8 cellular contexts compared by ENCODE assay signal in genomic region chr10:121886997-121887622, GRCh38. TPM values are rescaled to one million over a fixed set of nuclear protein-coding genes. Genes with fewer than 3 reads are reported as not detected.
DNase-seq lines count a peak whose midpoint lies in the region; ATAC-seq and TF ChIP-seq lines count a peak whose summit lies in the region.

No MANE protein-coding gene starts in this region.

- no peak overlapping the region for H2BK120ac ChIP-seq in neuronal stem cell (ENCODE audit: low read depth, low read length)

- no peak overlapping the region for H2AFZ ChIP-seq in neuronal stem cell (ENCODE audit: low read length)

- H3K4me3 Mint-ChIP-seq in activated T-cell treated with anti-CD3 and anti-CD28 coated beads, Interleukin-2, amount 50 U/mL, for 24 hours, result no peak overlapping the region

- H3K4ac ChIP-seq in neuronal stem cell (ENCODE audit: low read length), result no peak overlapping the region

- no peaks in the 10 kb centered on the region for H3K79me1 ChIP-seq in neuronal stem cell (ENCODE audit: low read depth, low read length)

- H3K27ac Mint-ChIP-seq in activated T-cell treated with anti-CD3 and anti-CD28 coated beads, Interleukin-2, amount 50 U/mL, for 24 hours, result no peak overlapping the region

- H2BK12ac ChIP-seq in neuronal stem cell (ENCODE audit: low read length), result no peak overlapping the region

- H3K4me2 ChIP-seq in neuronal stem cell (ENCODE audit: insufficient read depth, low read length, poor library complexity, severe bottlenecking), result no peak overlapping the region

- no peak overlapping the region for H3K23ac ChIP-seq in neuronal stem cell (ENCODE audit: low read depth, low read length, poor library complexity)

- H3K36me3 Mint-ChIP-seq in activated T-cell treated with anti-CD3 and anti-CD28 coated beads, Interleukin-2, amount 50 U/mL, for 24 hours (ENCODE audit: low read depth), result peaks cover 57% of the 10 kb centered on the region

- no peak overlapping the region for H3K14ac ChIP-seq in neuronal stem cell (ENCODE audit: low read length)

- no peak overlapping the region for H4K8ac ChIP-seq in neuronal stem cell (ENCODE audit: low read depth, low read length)

- H3K27ac ChIP-seq in neuronal stem cell (replicated peaks; ENCODE audit: low read length) (no peak overlapping the region), upper lobe of right lung (no peak overlapping the region)

- H2AK5ac ChIP-seq in neuronal stem cell (ENCODE audit: low read depth, low read length), result no peak overlapping the region

- H3K27me3 Mint-ChIP-seq in activated T-cell treated with anti-CD3 and anti-CD28 coated beads, Interleukin-2, amount 50 U/mL, for 24 hours, result no peaks in the 10 kb centered on the region

- no peak overlapping the region for H2BK15ac ChIP-seq in neuronal stem cell (ENCODE audit: low read length)

- H3K9me3 ChIP-seq in NT2/D1 (ENCODE audit: insufficient read depth, low read length) (no peaks in the 10 kb centered on the region), neuronal stem cell (replicated peaks in 1 of 2; ENCODE audit: control insufficient read depth in 2 of 2, insufficient read depth in 1 of 2, low read depth in 1 of 2, low read length in 2 of 2) (no peaks in the 10 kb centered on the region), upper lobe of right lung (no peaks in the 10 kb centered on the region)

- H3K36me3 ChIP-seq in NT2/D1 (ENCODE audit: insufficient read depth, insufficient read length, low read length) (peaks cover 13% of the 10 kb centered on the region), neuronal stem cell (replicated peaks in 1 of 2; ENCODE audit: control insufficient read depth in 2 of 2, insufficient read depth in 2 of 2, low read length in 2 of 2) (peaks cover 0 to 47% of the 10 kb centered on the region in 2 donors), upper lobe of right lung (peaks cover 37% of the 10 kb centered on the region)

- no peak overlapping the region for H3K18ac ChIP-seq in neuronal stem cell (ENCODE audit: low read length)

- H3K4me3 ChIP-seq in NT2/D1 (ENCODE audit: insufficient read length, low read depth) (no peak overlapping the region), neuronal stem cell (ENCODE audit: low read length in 2 of 2) (no peak overlapping the region), upper lobe of right lung (no peak overlapping the region)

- H4K91ac ChIP-seq in neuronal stem cell (ENCODE audit: low read depth, low read length, poor library complexity), result no peak overlapping the region

- H2BK5ac ChIP-seq in neuronal stem cell (ENCODE audit: low read length), result no peak overlapping the region

- H3K4me1 Mint-ChIP-seq in activated T-cell treated with anti-CD3 and anti-CD28 coated beads, Interleukin-2, amount 50 U/mL, for 24 hours (ENCODE audit: low read depth), result no peaks in the 10 kb centered on the region

- DNase-seq in GM03348 (ENCODE audit: low spot score), result peak; percentile 80
- peak; percentile 47 for DNase-seq in NT2/D1 (ENCODE audit: low read depth, low spot score)
- peak; percentile 59 for DNase-seq in activated T-cell treated with anti-CD3 and anti-CD28 coated beads, Interleukin-2, amount 50 U/mL, for 24 hours
- DNase-seq in fibroblast of peridontal ligament (ENCODE audit: extremely low read depth), result peak; percentile 71
- peak; percentile 45 for DNase-seq in neuronal stem cell (ENCODE audit: low spot score)
- no peak for DNase-seq in upper lobe of right lung

- H3K9ac ChIP-seq in NT2/D1 (ENCODE audit: insufficient read length, low read depth) (no peak overlapping the region), neuronal stem cell (ENCODE audit: low read depth, low read length, poor library complexity) (no peak overlapping the region)

- peak; percentile 53 for TF ChIP-seq CTCF in upper lobe of right lung (IDR thresholded peaks at IDR 0.05)

- no peaks in the 10 kb centered on the region for H3K4me1 ChIP-seq in NT2/D1 (ENCODE audit: insufficient read depth, insufficient read length)
- peaks cover 0 to 3% of the 10 kb centered on the region in 2 donors for H3K4me1 ChIP-seq in neuronal stem cell (ENCODE audit: control insufficient read depth in 2 of 2, insufficient read depth in 1 of 2, low read depth in 1 of 2, low read length in 2 of 2)
- H3K4me1 ChIP-seq in upper lobe of right lung, result no peaks in the 10 kb centered on the region

- WGBS in neuronal stem cell (ENCODE audit: extremely low coverage in 2 of 2, insufficient read length in 2 of 2, insufficient replicate concordance in 1 of 2), 2 donors, result no CpG with 5 or more reads among the region's 7 CpGs

- ATAC-seq in HG02870 (IDR thresholded peaks at IDR 0.05; ENCODE audit: unreplicated experiment) (peak; percentile 53), upper lobe of right lung (peak; percentile 76), HG03095 (IDR thresholded peaks at IDR 0.05; ENCODE audit: unreplicated experiment) (no peak)

- intact Hi-C loops in upper lobe of right lung (cut with DNase I), result no loop called here

- no peaks in the 10 kb centered on the region for H3K27me3 ChIP-seq in NT2/D1 (ENCODE audit: insufficient read depth, insufficient read length)
- no peaks in the 10 kb centered on the region for H3K27me3 ChIP-seq in neuronal stem cell (ENCODE audit: control insufficient read depth in 3 of 3, insufficient read depth in 3 of 3, low read depth in 1 of 3, low read length in 3 of 3)
- H3K27me3 ChIP-seq in upper lobe of right lung, result no peaks in the 10 kb centered on the region

- H3K9me3 Mint-ChIP-seq in activated T-cell treated with anti-CD3 and anti-CD28 coated beads, Interleukin-2, amount 50 U/mL, for 24 hours, result no peaks in the 10 kb centered on the region

RNA-seq across cellular contexts. Expression of gene ATE1, which starts 40.7 kb away (rescaled TPM):
- 11.5 TPM for polyA plus RNA-seq in neuronal stem cell (2013, experiment 1 of 2)
- 12.5 TPM for polyA plus RNA-seq in neuronal stem cell (2013, experiment 2 of 2)
- 26.6 TPM for total RNA-seq in upper lobe of right lung
